In the genomic region with DNA sequence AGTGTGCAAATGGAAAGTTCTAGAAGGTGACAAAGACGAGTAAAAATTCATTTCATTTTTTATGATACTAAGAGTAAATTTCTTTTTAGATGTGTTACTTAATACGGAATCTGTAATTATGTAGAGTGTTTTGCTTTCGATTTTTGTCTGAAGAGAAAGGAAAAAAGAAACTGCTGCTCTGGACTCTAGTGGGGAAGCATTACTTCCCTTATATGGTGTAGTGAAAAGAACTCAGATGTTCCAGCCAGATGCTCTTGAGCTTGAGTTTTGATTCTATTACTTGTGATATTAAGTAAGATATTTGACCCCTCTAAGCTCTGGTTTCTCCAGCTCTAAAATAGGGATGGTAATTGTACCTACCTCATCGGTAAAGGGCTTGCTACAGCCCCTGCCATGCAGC, we compare ENCODE assay signal across 10 cellular contexts. TPM values are rescaled to one million over a fixed set of nuclear protein-coding genes. Genes with fewer than 3 reads are reported as not detected.
DNase-seq lines count a peak whose midpoint lies in the region; ATAC-seq and TF ChIP-seq lines count a peak whose summit lies in the region.
"Had no signal": no experiment of that assay in that cellular context is flagged by ENCODE, and none has a peak within 500 bp of the region (broad histone marks: within the 10 kb centered on the region; RNA-seq: fewer than 3 reads in every experiment).

No MANE protein-coding gene starts in this region.

- H3K9me3 ChIP-seq in SK-N-MC (ENCODE audit: low read depth, low read length) = no peaks in the 10 kb centered on the region
- H3K9me3 ChIP-seq in MG63 = no peaks in the 10 kb centered on the region

- H3K4me3 ChIP-seq in SK-N-MC (no peak overlapping the region), MG63 (no peak overlapping the region)
- H3K4me3 ChIP-seq: BLaER1 treated with 17β-estradiol and CSF1 and Interleukin-3, amounts not matched to agents 10 nM and 100 nM had no signal

- TF ChIP-seq CTCF in activated CD8-positive, alpha-beta T cell treated with anti-CD3 and anti-CD28 coated beads for 36 hours (IDR thresholded peaks at IDR 0.05) = no peak

- ATAC-seq in activated CD8-positive, alpha-beta T cell treated with anti-CD3 and anti-CD28 coated beads, Interleukin-2, amount 10 ng/mL, durations not matched to agents 7 days and 5 days = no peak
- ATAC-seq in activated CD8-positive, alpha-beta T cell treated with anti-CD3 and anti-CD28 coated beads for 36 hours = no peak
- peak; percentile 45 for ATAC-seq in HG02884 (IDR thresholded peaks at IDR 0.05; ENCODE audit: unreplicated experiment)

- POLR2A ChIA-PET in activated CD8-positive, alpha-beta T cell treated with anti-CD3 and anti-CD28 coated beads, Interleukin-2, amount 10 ng/mL, durations not matched to agents 7 days and 5 days (lab: Charles Lee) = no interaction called here
- POLR2A ChIA-PET in activated CD8-positive, alpha-beta T cell treated with anti-CD3 and anti-CD28 coated beads for 36 hours (lab: Charles Lee) = interaction anchor here (0.6 kb wide), 1 partner anchor 99 kb away, joined by 3 read pairs; no protein-coding TSS in a partner anchor

- peaks cover 18% of the 10 kb centered on the region for H3K4me1 Mint-ChIP-seq in activated CD8-positive, alpha-beta T cell treated with anti-CD3 and anti-CD28 coated beads, Interleukin-2, amount 10 ng/mL, durations not matched to agents 7 days and 5 days (ENCODE audit: low read depth)
- H3K4me1 Mint-ChIP-seq in activated CD8-positive, alpha-beta T cell treated with anti-CD3 and anti-CD28 coated beads for 36 hours (ENCODE audit: low read depth) = peaks cover 9% of the 10 kb centered on the region

- intact Hi-C loops in activated CD8-positive, alpha-beta T cell treated with anti-CD3 and anti-CD28 coated beads for 36 hours (cut with micrococcal nuclease) = no loop called here

- no peak for DNase-seq in activated CD8-positive, alpha-beta T cell treated with anti-CD3 and anti-CD28 coated beads, Interleukin-2, amount 10 ng/mL, durations not matched to agents 7 days and 5 days
- no peak for DNase-seq in activated CD8-positive, alpha-beta T cell treated with anti-CD3 and anti-CD28 coated beads for 36 hours
- DNase-seq in SK-N-MC (ENCODE audit: low read depth, low spot score) = no peak
- no peak for DNase-seq in MG63
- DNase-seq in HUDEP-2 (lab: John Stamatoyannopoulos, UW; ENCODE audit: unreplicated experiment in 76 of 76) = no peak
- no peak for DNase-seq in COLO829 (ENCODE audit: low spot score)
- no peak for DNase-seq in DMS79 (lab: John Stamatoyannopoulos, UW)

- H3K27ac ChIP-seq in SK-N-MC = 0 out of 2 replicates have a peak overlapping the region, but pooled peaks have one; percentile 42
- H3K27ac ChIP-seq: BLaER1 treated with 17β-estradiol and CSF1 and Interleukin-3, amounts not matched to agents 10 nM and 100 nM had no signal

- peaks cover 7% of the 10 kb centered on the region for H3K27me3 Mint-ChIP-seq in activated CD8-positive, alpha-beta T cell treated with anti-CD3 and anti-CD28 coated beads, Interleukin-2, amount 10 ng/mL, durations not matched to agents 7 days and 5 days (ENCODE audit: low read depth)
- H3K27me3 Mint-ChIP-seq in activated CD8-positive, alpha-beta T cell treated with anti-CD3 and anti-CD28 coated beads for 36 hours = no peaks in the 10 kb centered on the region
- H3K27me3 Mint-ChIP-seq: type B pancreatic cell had no signal

- no peaks in the 10 kb centered on the region; the same call in 1 of the 2 replicates for H3K27me3 ChIP-seq in MG63
- H3K27me3 ChIP-seq: BLaER1 treated with 17β-estradiol and CSF1 and Interleukin-3, amounts not matched to agents 10 nM and 100 nM had no signal

- H3K27ac Mint-ChIP-seq in activated CD8-positive, alpha-beta T cell treated with anti-CD3 and anti-CD28 coated beads, Interleukin-2, amount 10 ng/mL, durations not matched to agents 7 days and 5 days = peak overlapping the region; percentile 10
- no peak overlapping the region for H3K27ac Mint-ChIP-seq in activated CD8-positive, alpha-beta T cell treated with anti-CD3 and anti-CD28 coated beads for 36 hours
- H3K27ac Mint-ChIP-seq: type B pancreatic cell had no signal

- H3K36me3 ChIP-seq in SK-N-MC (ENCODE audit: insufficient read depth, low read length) (no peaks in the 10 kb centered on the region), MG63 (no peaks in the 10 kb centered on the region)
- H3K36me3 ChIP-seq: BLaER1 treated with 17β-estradiol and CSF1 and Interleukin-3, amounts not matched to agents 10 nM and 100 nM had no signal

- peak overlapping the region; percentile 22 for H3K4me3 Mint-ChIP-seq in activated CD8-positive, alpha-beta T cell treated with anti-CD3 and anti-CD28 coated beads, Interleukin-2, amount 10 ng/mL, durations not matched to agents 7 days and 5 days
- no peak overlapping the region for H3K4me3 Mint-ChIP-seq in activated CD8-positive, alpha-beta T cell treated with anti-CD3 and anti-CD28 coated beads for 36 hours
- H3K4me3 Mint-ChIP-seq: type B pancreatic cell had no signal

- CTCF ChIA-PET in activated CD8-positive, alpha-beta T cell treated with anti-CD3 and anti-CD28 coated beads, Interleukin-2, amount 10 ng/mL, durations not matched to agents 7 days and 5 days (lab: Charles Lee) = interaction anchor here (0.6 to 1.6 kb wide), 2 partner anchors 15 to 66 kb away, joined by 3 read pairs; no protein-coding TSS in a partner anchor
- CTCF ChIA-PET in activated CD8-positive, alpha-beta T cell treated with anti-CD3 and anti-CD28 coated beads for 36 hours (lab: Charles Lee) = no interaction called here

- no peaks in the 10 kb centered on the region for H3K9me3 Mint-ChIP-seq in activated CD8-positive, alpha-beta T cell treated with anti-CD3 and anti-CD28 coated beads, Interleukin-2, amount 10 ng/mL, durations not matched to agents 7 days and 5 days (ENCODE audit: insufficient read depth)
- H3K9me3 Mint-ChIP-seq in activated CD8-positive, alpha-beta T cell treated with anti-CD3 and anti-CD28 coated beads for 36 hours = no peaks in the 10 kb centered on the region
- H3K9me3 Mint-ChIP-seq: type B pancreatic cell had no signal

- H3K36me3 Mint-ChIP-seq in activated CD8-positive, alpha-beta T cell treated with anti-CD3 and anti-CD28 coated beads, Interleukin-2, amount 10 ng/mL, durations not matched to agents 7 days and 5 days (ENCODE audit: low read depth) = no peaks in the 10 kb centered on the region
- no peaks in the 10 kb centered on the region for H3K36me3 Mint-ChIP-seq in activated CD8-positive, alpha-beta T cell treated with anti-CD3 and anti-CD28 coated beads for 36 hours (ENCODE audit: low read depth)
- H3K36me3 Mint-ChIP-seq: type B pancreatic cell had no signal

- no peak overlapping the region for H3K9ac ChIP-seq in SK-N-MC (ENCODE audit: insufficient read length)
- H3K9ac ChIP-seq: BLaER1 treated with 17β-estradiol and CSF1 and Interleukin-3, amounts not matched to agents 10 nM and 100 nM had no signal

RNA-seq across cellular contexts. Expression of a gene that starts 12.2 kb away (rescaled TPM):
- total RNA-seq in activated CD8-positive, alpha-beta T cell treated with anti-CD3 and anti-CD28 coated beads, Interleukin-2, amount 10 ng/mL, durations not matched to agents 7 days and 5 days = not detected
- under 1 TPM; 0.16 to 0.20 TPM for total RNA-seq in activated CD8-positive, alpha-beta T cell treated with anti-CD3 and anti-CD28 coated beads for 36 hours
- 5.2 and 5.8 TPM in 2 replicates for total RNA-seq in MG63 (2014; rRNA removed; shearing (Covaris generic); ENCODE audit: low replicate concordance)

RNA-seq across cellular contexts. Expression of a gene that starts 29.8 kb away (rescaled TPM):
- total RNA-seq in activated CD8-positive, alpha-beta T cell treated with anti-CD3 and anti-CD28 coated beads, Interleukin-2, amount 10 ng/mL, durations not matched to agents 7 days and 5 days = 10 to 100 TPM; 48.6 to 53.6 TPM
- 10 to 100 TPM; 52.2 to 52.5 TPM for total RNA-seq in activated CD8-positive, alpha-beta T cell treated with anti-CD3 and anti-CD28 coated beads for 36 hours
- 50.2 and 86.2 TPM in 2 replicates for total RNA-seq in MG63 (2014; rRNA removed; shearing (Covaris generic); ENCODE audit: low replicate concordance)
